In genomic region chr3:121663171-121663847, GRCh38 we compare ENCODE assay signal across 15 cellular contexts. TPM values are rescaled to one million over a fixed set of nuclear protein-coding genes. Genes with fewer than 3 reads are reported as not detected.
A peak's percentile ranks its signal among the peaks of the same experiment; 100 is the strongest.
DNase-seq lines count a peak whose midpoint lies in the region; ATAC-seq and TF ChIP-seq lines count a peak whose summit lies in the region.
"Had no signal": no experiment of that assay in that cellular context is flagged by ENCODE, and none has a peak within 500 bp of the region (broad histone marks: within the 10 kb centered on the region; RNA-seq: fewer than 3 reads in every experiment).

No MANE protein-coding gene starts in this region.

- no peak overlapping the region for H3K9ac ChIP-seq in mesendoderm (ENCODE audit: low read length)
- no peak overlapping the region for H3K9ac ChIP-seq in skeletal muscle tissue (ENCODE audit: low read depth in 1 of 3, low read length in 3 of 3)
- H3K9ac ChIP-seq: BLaER1 treated with 17β-estradiol and CSF1 and Interleukin-3, amounts not matched to agents 10 nM and 100 nM had no signal

- no peak overlapping the region for H2AK5ac ChIP-seq in mesendoderm (ENCODE audit: low read length)

- H2BK120ac ChIP-seq in mesendoderm (ENCODE audit: low read depth, low read length): no peak overlapping the region

- no peak for TF ChIP-seq POLR2A in Peyer's patch (IDR thresholded peaks at IDR 0.05)

- H3K36me3 ChIP-seq in mesendoderm (ENCODE audit: control insufficient read depth, insufficient read depth, low read length): no peaks in the 10 kb centered on the region
- H3K36me3 ChIP-seq in skeletal muscle tissue (ENCODE audit: control insufficient read depth in 3 of 3, insufficient read depth in 3 of 3, low read length in 3 of 3): peaks cover 22 to 45% (median 39%) of the 10 kb centered on the region in 3 donors
- peaks cover 0 to 60% (median 0%) of the 10 kb centered on the region in 3 donors for H3K36me3 ChIP-seq in Peyer's patch

- WGBS in mesendoderm (ENCODE audit: extremely low coverage, insufficient coverage, low lambda C conversion rate): 100% methylated on average over 1 of the region's 2 CpGs

- H2BK5ac ChIP-seq in mesendoderm (ENCODE audit: low read length): no peak overlapping the region

- H2BK15ac ChIP-seq in mesendoderm (replicated peaks; ENCODE audit: low read depth): no peak overlapping the region

- H3K9me3 ChIP-seq in skeletal muscle tissue (ENCODE audit: control insufficient read depth in 3 of 3, low read length in 3 of 3) (no peaks in the 10 kb centered on the region), Peyer's patch (no peaks in the 10 kb centered on the region)

- DNase-seq in EL (peak; percentile 35), Right ventricle myocardium superior (no peak), mesendoderm (peak; percentile 12), left lobe of liver (ENCODE audit: low spot score) (no peak), Peyer's patch (no peak)
- DNase-seq: COR-L47, DMS53, GDM1, KBM-7, NCI-H146, NCI-H226, NCI-H69 had no signal

- H3K27ac ChIP-seq in mesendoderm (ENCODE audit: low read depth, low read length): no peak overlapping the region
- H3K27ac ChIP-seq in skeletal muscle tissue (ENCODE audit: low read depth, low read length): peak overlapping the region; percentile 28
- H3K27ac ChIP-seq in Peyer's patch: no peak overlapping the region
- H3K27ac ChIP-seq: BLaER1 treated with 17β-estradiol and CSF1 and Interleukin-3, amounts not matched to agents 10 nM and 100 nM had no signal

- ATAC-seq in Right ventricle myocardium superior (ENCODE audit: poor library complexity): peak; percentile 43
- no peak for ATAC-seq in left lobe of liver
- ATAC-seq in GM19328 (IDR thresholded peaks at IDR 0.05; ENCODE audit: unreplicated experiment): no peak

- H3K56ac ChIP-seq in mesendoderm (ENCODE audit: low read length): no peak overlapping the region

- no peaks in the 10 kb centered on the region for H3K79me1 ChIP-seq in mesendoderm (ENCODE audit: low read length)

- no peaks in the 10 kb centered on the region for H3K79me2 ChIP-seq in mesendoderm (ENCODE audit: control insufficient read depth, insufficient read depth, low read length)

- no peak overlapping the region for H3K4me3 ChIP-seq in mesendoderm (ENCODE audit: low read length)
- H3K4me3 ChIP-seq in skeletal muscle tissue (ENCODE audit: low read length in 3 of 3): no peak overlapping the region
- no peak overlapping the region for H3K4me3 ChIP-seq in Peyer's patch
- H3K4me3 ChIP-seq: BLaER1 treated with 17β-estradiol and CSF1 and Interleukin-3, amounts not matched to agents 10 nM and 100 nM had no signal

- no peak overlapping the region for H4K8ac ChIP-seq in mesendoderm (ENCODE audit: low read depth, low read length)

- no peak overlapping the region for H4K5ac ChIP-seq in mesendoderm (ENCODE audit: low read length)

- TF ChIP-seq CTCF in Peyer's patch (IDR thresholded peaks at IDR 0.05): no peak

- no peak overlapping the region for H3K18ac ChIP-seq in mesendoderm (ENCODE audit: low read length)

- H3K23ac ChIP-seq in mesendoderm (ENCODE audit: low read length): no peak overlapping the region

- intact Hi-C loops in Right ventricle myocardium superior (cut with DNase I): loop anchor here (10.0 kb wide), 1 partner anchor 171 kb away; the partner anchor contains the start of genes EAF2 and IQCB1

- no peak overlapping the region for H3K4ac ChIP-seq in mesendoderm (ENCODE audit: low read depth, low read length)

- H3K4me1 ChIP-seq in mesendoderm (ENCODE audit: control insufficient read depth, low read depth, low read length) (no peaks in the 10 kb centered on the region), skeletal muscle tissue (ENCODE audit: control insufficient read depth in 3 of 3, insufficient read depth in 3 of 3, low read length in 3 of 3) (peaks cover 6 to 13% (median 8%) of the 10 kb centered on the region in 3 donors), Peyer's patch (peaks cover 0 to 3% (median 1%) of the 10 kb centered on the region in 4 donors)

- no peak overlapping the region for H3K4me2 ChIP-seq in mesendoderm (ENCODE audit: low read length)
- H3K4me2 ChIP-seq: BLaER1 treated with 17β-estradiol and CSF1 and Interleukin-3, amounts not matched to agents 10 nM and 100 nM had no signal

- H3K27me3 ChIP-seq in mesendoderm (ENCODE audit: insufficient read depth, low read length, poor library complexity) (no peaks in the 10 kb centered on the region), skeletal muscle tissue (ENCODE audit: control insufficient read depth in 3 of 3, insufficient read depth in 3 of 3, low read length in 3 of 3) (no peaks in the 10 kb centered on the region), Peyer's patch (no peaks in the 10 kb centered on the region)
- H3K27me3 ChIP-seq: BLaER1 treated with 17β-estradiol and CSF1 and Interleukin-3, amounts not matched to agents 10 nM and 100 nM had no signal

RNA-seq across cellular contexts. Expression of gene HCLS1, which starts 2.6 kb away (rescaled TPM):
- total RNA-seq in Right ventricle myocardium superior: 9.6 TPM
- 0.66 TPM for polyA plus RNA-seq in mesendoderm (2013, experiment 1 of 2)
- polyA plus RNA-seq in mesendoderm (2013, experiment 2 of 2): 0.80 TPM
- 9.4 TPM for total RNA-seq in skeletal muscle tissue
- 15.4 TPM for total RNA-seq in left lobe of liver
- total RNA-seq in Peyer's patch: 100 to 1,000 TPM in 1 of 4 donors, 10 to 100 TPM in 3; 20.3 to 161 (median 28.0) TPM

Comparison
In these comparisons a context has a peak if more than half of its experiments do, and no peak if none do; other contexts are left out.
1. DNase-seq: peak in EL (single experiment) and mesendoderm (single experiment); none in Right ventricle myocardium superior (single experiment), left lobe of liver (single experiment) and Peyer's patch (0 of 3).